8 cellular contexts compared by ENCODE assay signal in the genomic region with DNA sequence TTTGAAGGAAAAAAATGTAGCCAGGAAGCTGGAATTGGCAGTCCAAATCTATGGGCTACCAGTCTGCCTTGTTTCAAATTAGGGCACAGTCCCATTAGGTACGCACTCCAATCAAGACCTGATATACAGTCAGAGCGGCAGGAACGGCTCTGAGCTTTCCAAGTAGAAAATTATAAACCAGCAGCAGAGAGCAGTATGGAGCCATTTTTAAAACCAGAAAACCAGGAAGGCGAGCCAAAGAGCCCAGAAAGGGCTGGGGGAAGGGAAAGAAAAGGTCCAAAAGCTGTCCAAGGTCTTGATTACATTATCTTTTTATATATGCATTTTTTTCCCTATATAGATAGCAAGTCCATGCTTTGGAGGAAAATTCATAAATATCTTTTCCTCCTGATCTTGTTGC.
DNase-seq lines count a peak whose midpoint lies in the region; ATAC-seq and TF ChIP-seq lines count a peak whose summit lies in the region.

No MANE protein-coding gene starts in this region.

- DNase-seq in AG20443 (ENCODE audit: low spot score), result peak; percentile 35
- peak; percentile 14 for DNase-seq in HK-2 (ENCODE audit: unreplicated experiment)
- DNase-seq in UCSD-AML1 (lab: John Stamatoyannopoulos, UW; ENCODE audit: unreplicated experiment), result peak; percentile 27
- DNase-seq in iris pigment epithelial cell (ENCODE audit: low read depth), result peak; percentile 7
- no peak for DNase-seq in prostate gland (ENCODE audit: low spot score)

- H3K4me1 ChIP-seq in prostate gland (replicated peaks), result no peaks in the 10 kb centered on the region

- H3K36me3 ChIP-seq in prostate gland, result no peaks in the 10 kb centered on the region

- H3K27ac ChIP-seq in prostate gland, result no peak overlapping the region

- 18% methylated on average over 4 of the region's 4 CpGs for WGBS in prostate gland

- H3K9me3 ChIP-seq in prostate gland, result no peaks in the 10 kb centered on the region

- no peak for ATAC-seq in HG02763 (IDR thresholded peaks at IDR 0.05; ENCODE audit: unreplicated experiment)
- ATAC-seq in GM18858 (IDR thresholded peaks at IDR 0.05; ENCODE audit: unreplicated experiment), result no peak
- ATAC-seq in GM19452 (IDR thresholded peaks at IDR 0.05; ENCODE audit: unreplicated experiment), result no peak

- TF ChIP-seq CTCF in prostate gland (IDR thresholded peaks at IDR 0.05), result no peak

- intact Hi-C loops in prostate gland (cut with DNase I), result no loop called here

- no peak for TF ChIP-seq POLR2A in prostate gland (IDR thresholded peaks at IDR 0.05)

- H3K27me3 ChIP-seq in prostate gland (replicated peaks; ENCODE audit: insufficient read depth), result no peaks in the 10 kb centered on the region

- no peak overlapping the region for H3K4me3 ChIP-seq in prostate gland
